ENCODE assay signal across 9 cellular contexts in the genomic region with DNA sequence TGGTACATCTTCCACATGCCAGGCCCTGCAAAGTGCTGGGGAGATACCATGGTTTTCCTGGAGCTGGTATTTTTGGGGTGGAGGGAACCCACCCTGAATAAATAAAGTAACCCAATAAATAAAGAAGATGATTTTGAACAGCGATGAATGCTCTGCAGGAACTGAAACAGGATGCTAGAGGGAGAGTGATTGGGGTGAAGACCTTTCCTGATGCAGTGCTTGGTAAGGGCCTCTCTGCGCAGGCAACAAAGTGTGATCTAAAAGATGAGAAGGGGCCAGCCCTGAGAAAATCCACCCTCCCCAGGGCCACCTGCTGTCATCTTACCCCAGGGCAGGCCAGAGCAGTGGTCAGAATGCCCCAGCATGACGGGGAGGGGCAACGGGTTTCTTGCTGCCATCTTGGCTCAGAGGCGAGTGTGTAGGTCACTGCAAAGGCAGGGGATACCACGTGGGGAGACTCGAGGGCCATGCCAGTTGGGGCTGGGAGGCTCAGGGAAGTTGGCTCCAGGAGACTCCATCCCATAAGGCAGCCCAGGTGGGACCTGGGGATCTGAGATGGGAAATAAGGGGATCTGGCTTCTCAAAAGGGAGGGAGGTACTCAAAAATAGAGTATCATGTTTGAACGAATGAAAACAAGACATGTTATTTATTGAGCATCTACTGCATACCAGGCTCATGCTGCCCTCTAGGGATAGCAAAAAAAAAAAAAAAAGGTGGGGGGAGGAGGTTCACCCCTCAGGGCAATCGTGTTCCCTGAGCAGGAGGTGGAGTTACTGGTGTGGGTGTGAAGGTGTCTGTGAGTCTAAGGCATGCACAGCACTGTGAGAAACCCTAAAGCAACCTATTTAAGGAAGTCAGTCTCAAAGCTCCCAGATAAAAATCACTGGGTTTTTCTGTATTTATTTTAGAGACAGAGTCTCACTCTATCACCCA. TPM values are rescaled to one million over a fixed set of nuclear protein-coding genes. Genes with fewer than 3 reads are reported as not detected.
DNase-seq lines count a peak whose midpoint lies in the region; ATAC-seq and TF ChIP-seq lines count a peak whose summit lies in the region.
"Had no signal": no experiment of that assay in that cellular context is flagged by ENCODE, and none has a peak within 500 bp of the region (broad histone marks: within the 10 kb centered on the region; RNA-seq: fewer than 3 reads in every experiment).

No MANE protein-coding gene starts in this region.

- no peak for DNase-seq in activated naive CD8-positive, alpha-beta T cell treated with anti-CD3 and anti-CD28 coated beads, Interleukin-2, amount 10 ng/mL, durations not matched to agents 7 days and 5 days
- no peak for DNase-seq in activated naive CD8-positive, alpha-beta T cell treated with anti-CD3 and anti-CD28 coated beads for 36 hours
- DNase-seq in NCI-H226 (peak; percentile 26), choroid plexus epithelial cell (ENCODE audit: low read depth) (peak; percentile 45), hippocampal formation (lab: John Stamatoyannopoulos, UW) (no peak), OCI-M2 (lab: John Stamatoyannopoulos, UW; ENCODE audit: unreplicated experiment) (no peak)

- H3K27ac Mint-ChIP-seq in activated naive CD8-positive, alpha-beta T cell treated with anti-CD3 and anti-CD28 coated beads, Interleukin-2, amount 10 ng/mL, durations not matched to agents 7 days and 5 days: no peak overlapping the region
- no peak overlapping the region for H3K27ac Mint-ChIP-seq in activated naive CD8-positive, alpha-beta T cell treated with anti-CD3 and anti-CD28 coated beads for 36 hours
- H3K27ac Mint-ChIP-seq in stimulated activated memory B cell treated with anti-CD40 and anti-IgM and Interleukin-4, amounts not matched to agents 10 μg/mL and 1 μg/mL and 100 μg/mL, for 72 hours: peak overlapping the region; percentile 42

- POLR2A ChIA-PET in activated naive CD8-positive, alpha-beta T cell treated with anti-CD3 and anti-CD28 coated beads, Interleukin-2, amount 10 ng/mL, durations not matched to agents 7 days and 5 days (lab: Charles Lee): no interaction called here

- no peaks in the 10 kb centered on the region for H3K9me3 Mint-ChIP-seq in activated naive CD8-positive, alpha-beta T cell treated with anti-CD3 and anti-CD28 coated beads, Interleukin-2, amount 10 ng/mL, durations not matched to agents 7 days and 5 days
- no peaks in the 10 kb centered on the region for H3K9me3 Mint-ChIP-seq in activated naive CD8-positive, alpha-beta T cell treated with anti-CD3 and anti-CD28 coated beads for 36 hours
- H3K9me3 Mint-ChIP-seq in stimulated activated memory B cell treated with anti-CD40 and anti-IgM and Interleukin-4, amounts not matched to agents 10 μg/mL and 1 μg/mL and 100 μg/mL, for 72 hours: no peaks in the 10 kb centered on the region

- H3K4me1 Mint-ChIP-seq in activated naive CD8-positive, alpha-beta T cell treated with anti-CD3 and anti-CD28 coated beads, Interleukin-2, amount 10 ng/mL, durations not matched to agents 7 days and 5 days: peaks cover 7% of the 10 kb centered on the region
- H3K4me1 Mint-ChIP-seq in activated naive CD8-positive, alpha-beta T cell treated with anti-CD3 and anti-CD28 coated beads for 36 hours: peaks cover 8% of the 10 kb centered on the region
- H3K4me1 Mint-ChIP-seq in stimulated activated memory B cell treated with anti-CD40 and anti-IgM and Interleukin-4, amounts not matched to agents 10 μg/mL and 1 μg/mL and 100 μg/mL, for 72 hours: peaks cover 31% of the 10 kb centered on the region

- no peaks in the 10 kb centered on the region for H3K36me3 Mint-ChIP-seq in activated naive CD8-positive, alpha-beta T cell treated with anti-CD3 and anti-CD28 coated beads, Interleukin-2, amount 10 ng/mL, durations not matched to agents 7 days and 5 days
- no peaks in the 10 kb centered on the region for H3K36me3 Mint-ChIP-seq in activated naive CD8-positive, alpha-beta T cell treated with anti-CD3 and anti-CD28 coated beads for 36 hours
- no peaks in the 10 kb centered on the region for H3K36me3 Mint-ChIP-seq in stimulated activated memory B cell treated with anti-CD40 and anti-IgM and Interleukin-4, amounts not matched to agents 10 μg/mL and 1 μg/mL and 100 μg/mL, for 72 hours

- H3K27me3 Mint-ChIP-seq in activated naive CD8-positive, alpha-beta T cell treated with anti-CD3 and anti-CD28 coated beads, Interleukin-2, amount 10 ng/mL, durations not matched to agents 7 days and 5 days: peaks cover 7% of the 10 kb centered on the region
- H3K27me3 Mint-ChIP-seq in activated naive CD8-positive, alpha-beta T cell treated with anti-CD3 and anti-CD28 coated beads for 36 hours: no peaks in the 10 kb centered on the region
- no peaks in the 10 kb centered on the region for H3K27me3 Mint-ChIP-seq in stimulated activated memory B cell treated with anti-CD40 and anti-IgM and Interleukin-4, amounts not matched to agents 10 μg/mL and 1 μg/mL and 100 μg/mL, for 72 hours

- peak; percentile 58 for ATAC-seq in activated naive CD8-positive, alpha-beta T cell treated with anti-CD3 and anti-CD28 coated beads, Interleukin-2, amount 10 ng/mL, durations not matched to agents 7 days and 5 days (ENCODE audit: low read depth)
- peak; percentile 76 for ATAC-seq in stimulated activated memory B cell treated with anti-CD40 and anti-IgM and Interleukin-4, amounts not matched to agents 10 μg/mL and 1 μg/mL and 100 μg/mL, for 72 hours
- no peak for ATAC-seq in HG02981 (IDR thresholded peaks at IDR 0.05; ENCODE audit: unreplicated experiment)

- peak; percentile 42 for TF ChIP-seq CTCF in choroid plexus epithelial cell (conservative IDR thresholded peaks at IDR 0.05; ENCODE audit: low read depth, low read length)

- H3K4me3 Mint-ChIP-seq in activated naive CD8-positive, alpha-beta T cell treated with anti-CD3 and anti-CD28 coated beads, Interleukin-2, amount 10 ng/mL, durations not matched to agents 7 days and 5 days: no peak overlapping the region
- no peak overlapping the region for H3K4me3 Mint-ChIP-seq in activated naive CD8-positive, alpha-beta T cell treated with anti-CD3 and anti-CD28 coated beads for 36 hours
- no peak overlapping the region for H3K4me3 Mint-ChIP-seq in stimulated activated memory B cell treated with anti-CD40 and anti-IgM and Interleukin-4, amounts not matched to agents 10 μg/mL and 1 μg/mL and 100 μg/mL, for 72 hours

- no peak overlapping the region for H3K4me3 ChIP-seq in choroid plexus epithelial cell (ENCODE audit: low read depth, low read length)

RNA-seq across cellular contexts. Expression of a gene that starts 2.8 kb away (rescaled TPM):
- total RNA-seq in activated naive CD8-positive, alpha-beta T cell treated with anti-CD3 and anti-CD28 coated beads, Interleukin-2, amount 10 ng/mL, durations not matched to agents 7 days and 5 days: not detected
- total RNA-seq in activated naive CD8-positive, alpha-beta T cell treated with anti-CD3 and anti-CD28 coated beads for 36 hours: not detected
- total RNA-seq: endothelial cell of umbilical vein had no signal

RNA-seq across cellular contexts. Expression of a gene that starts 11.0 kb away (rescaled TPM):
- not detected for total RNA-seq in activated naive CD8-positive, alpha-beta T cell treated with anti-CD3 and anti-CD28 coated beads, Interleukin-2, amount 10 ng/mL, durations not matched to agents 7 days and 5 days
- total RNA-seq in activated naive CD8-positive, alpha-beta T cell treated with anti-CD3 and anti-CD28 coated beads for 36 hours: not detected
- total RNA-seq: endothelial cell of umbilical vein had no signal

RNA-seq across cellular contexts. Expression of a gene that starts 15.0 kb away (rescaled TPM):
- not detected for total RNA-seq in activated naive CD8-positive, alpha-beta T cell treated with anti-CD3 and anti-CD28 coated beads, Interleukin-2, amount 10 ng/mL, durations not matched to agents 7 days and 5 days
- not detected for total RNA-seq in activated naive CD8-positive, alpha-beta T cell treated with anti-CD3 and anti-CD28 coated beads for 36 hours
- total RNA-seq: endothelial cell of umbilical vein had no signal

RNA-seq across cellular contexts. Expression of a gene that starts 30.9 kb away (rescaled TPM):
- total RNA-seq in activated naive CD8-positive, alpha-beta T cell treated with anti-CD3 and anti-CD28 coated beads, Interleukin-2, amount 10 ng/mL, durations not matched to agents 7 days and 5 days: 10 to 100 TPM; 46.4 to 47.6 TPM
- 10 to 100 TPM; 52.3 to 56.1 TPM for total RNA-seq in activated naive CD8-positive, alpha-beta T cell treated with anti-CD3 and anti-CD28 coated beads for 36 hours

RNA-seq across cellular contexts. Expression of a gene that starts 36.8 kb away (rescaled TPM):
- not detected for total RNA-seq in activated naive CD8-positive, alpha-beta T cell treated with anti-CD3 and anti-CD28 coated beads, Interleukin-2, amount 10 ng/mL, durations not matched to agents 7 days and 5 days
- total RNA-seq in activated naive CD8-positive, alpha-beta T cell treated with anti-CD3 and anti-CD28 coated beads for 36 hours: not detected
- total RNA-seq: endothelial cell of umbilical vein had no signal

Comparison
In these comparisons a context has a peak if more than half of its experiments do, and no peak if none do; other contexts are left out.
1. DNase-seq: peak in NCI-H226 (single experiment) and choroid plexus epithelial cell (single experiment); none in activated naive CD8-positive, alpha-beta T cell treated with anti-CD3 and anti-CD28 coated beads, Interleukin-2, amount 10 ng/mL, durations not matched to agents 7 days and 5 days (single experiment), activated naive CD8-positive, alpha-beta T cell treated with anti-CD3 and anti-CD28 coated beads for 36 hours (single experiment), hippocampal formation (0 of 2) and OCI-M2 (single experiment).